In the genomic region with DNA sequence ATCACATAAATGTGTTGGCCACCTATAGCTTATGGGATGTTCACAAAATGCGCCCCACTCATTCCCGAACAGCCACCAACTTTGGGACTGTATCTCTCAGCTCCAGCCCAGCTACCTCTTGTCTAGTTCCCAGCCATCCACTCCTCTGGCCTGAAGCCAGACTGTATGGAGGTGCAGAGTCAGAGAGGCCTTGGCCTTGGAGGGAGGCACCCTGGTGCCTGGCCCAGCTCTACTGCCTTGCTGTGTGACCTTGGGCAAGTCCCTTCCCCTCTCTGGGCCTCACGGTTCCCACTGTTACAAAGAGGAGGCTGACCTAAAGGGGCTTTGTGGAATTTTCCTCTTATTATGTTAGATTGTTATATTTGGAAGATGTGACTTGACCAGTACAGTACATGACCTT, we compare ENCODE assay signal across 17 cellular contexts. TPM values are rescaled to one million over a fixed set of nuclear protein-coding genes. Genes with fewer than 3 reads are reported as not detected.
DNase-seq lines count a peak whose midpoint lies in the region; ATAC-seq and TF ChIP-seq lines count a peak whose summit lies in the region.
"Had no signal": no experiment of that assay in that cellular context is flagged by ENCODE, and none has a peak within 500 bp of the region (broad histone marks: within the 10 kb centered on the region; RNA-seq: fewer than 3 reads in every experiment).

No MANE protein-coding gene starts in this region.

- H3K27me3 Mint-ChIP-seq in stimulated activated naive CD8-positive, alpha-beta T cell treated with anti-CD3 and anti-CD28 coated beads, Interleukin-15, amount 100 ng/mL, for 72 hours: no peaks in the 10 kb centered on the region
- no peaks in the 10 kb centered on the region for H3K27me3 Mint-ChIP-seq in osteocyte (ENCODE audit: unreplicated experiment)

- intact Hi-C loops in sciatic nerve (cut with DNase I): no loop called here

- H3K9me3 Mint-ChIP-seq in stimulated activated naive CD8-positive, alpha-beta T cell treated with anti-CD3 and anti-CD28 coated beads, Interleukin-15, amount 100 ng/mL, for 72 hours: no peaks in the 10 kb centered on the region
- peaks cover 8% of the 10 kb centered on the region for H3K9me3 Mint-ChIP-seq in osteocyte (ENCODE audit: unreplicated experiment)
- H3K9me3 Mint-ChIP-seq: CD8-positive, alpha-beta memory T cell; IgD-negative memory B cell had no signal

- peak; percentile 4 for DNase-seq in stimulated activated naive CD8-positive, alpha-beta T cell treated with anti-CD3 and anti-CD28 coated beads, Interleukin-15, Interleukin-2, amounts not matched to agents 100 U/mL and 50 U/mL, for 24 hours
- no peak for DNase-seq in stimulated activated naive CD8-positive, alpha-beta T cell treated with anti-CD3 and anti-CD28 coated beads, Interleukin-15, amount 100 ng/mL, for 72 hours
- DNase-seq in ecto neural progenitor cell (ENCODE audit: low spot score) (peak; percentile 32), osteocyte (ENCODE audit: extremely low spot score, unreplicated experiment) (no peak), sciatic nerve (ENCODE audit: low spot score) (no peak)
- DNase-seq: ACHN; BE2C; C1 segment of cervical spinal cord; CD4-positive, CD25-positive, alpha-beta regulatory T cell; CD8-positive, alpha-beta memory T cell; COR-L47; DMS153; DMS79 treated with DMSO at 0.1 percent for 48 hours; GF-D8; H9 had no signal

- ATAC-seq in stimulated activated naive CD8-positive, alpha-beta T cell treated with anti-CD3 and anti-CD28 coated beads, Interleukin-15, Interleukin-2, amounts not matched to agents 100 U/mL and 50 U/mL, for 24 hours: no peak
- ATAC-seq in stimulated activated naive CD8-positive, alpha-beta T cell treated with anti-CD3 and anti-CD28 coated beads, Interleukin-15, amount 100 ng/mL, for 72 hours: no peak
- ATAC-seq in sciatic nerve: no peak
- no peak for ATAC-seq in GM19463 (IDR thresholded peaks at IDR 0.05; ENCODE audit: unreplicated experiment)

- no peak for TF ChIP-seq CTCF in osteocyte (IDR thresholded peaks at IDR 0.05)

- H3K36me3 Mint-ChIP-seq in osteocyte (ENCODE audit: unreplicated experiment): no peaks in the 10 kb centered on the region
- H3K36me3 Mint-ChIP-seq: CD4-positive, CD25-positive, alpha-beta regulatory T cell; CD8-positive, alpha-beta memory T cell; IgD-negative memory B cell had no signal

- no peak overlapping the region for H3K4me3 Mint-ChIP-seq in stimulated activated naive CD8-positive, alpha-beta T cell treated with anti-CD3 and anti-CD28 coated beads, Interleukin-15, amount 100 ng/mL, for 72 hours
- no peak overlapping the region for H3K4me3 Mint-ChIP-seq in osteocyte (ENCODE audit: unreplicated experiment)
- H3K4me3 Mint-ChIP-seq: CD4-positive, CD25-positive, alpha-beta regulatory T cell; CD8-positive, alpha-beta memory T cell; H9; IgD-negative memory B cell had no signal

- H3K27ac Mint-ChIP-seq in stimulated activated naive CD8-positive, alpha-beta T cell treated with anti-CD3 and anti-CD28 coated beads, Interleukin-15, amount 100 ng/mL, for 72 hours: no peak overlapping the region
- peak overlapping the region; percentile 28 for H3K27ac Mint-ChIP-seq in osteocyte (ENCODE audit: unreplicated experiment)
- H3K27ac Mint-ChIP-seq: CD4-positive, CD25-positive, alpha-beta regulatory T cell; H9; IgD-negative memory B cell had no signal

- no peaks in the 10 kb centered on the region for H3K4me1 Mint-ChIP-seq in stimulated activated naive CD8-positive, alpha-beta T cell treated with anti-CD3 and anti-CD28 coated beads, Interleukin-15, amount 100 ng/mL, for 72 hours
- H3K4me1 Mint-ChIP-seq in osteocyte (ENCODE audit: unreplicated experiment): peaks cover 27% of the 10 kb centered on the region
- H3K4me1 Mint-ChIP-seq: CD4-positive, CD25-positive, alpha-beta regulatory T cell; IgD-negative memory B cell had no signal

RNA-seq across cellular contexts. Expression of a gene that starts 13.9 kb away (rescaled TPM):
- 13.2 and 13.4 TPM in 2 replicates for total RNA-seq in osteocyte
- total RNA-seq in sciatic nerve: 15.3 TPM

Comparison
In these comparisons a context has a peak if more than half of its experiments do, and no peak if none do; other contexts are left out.
1. DNase-seq: peak in stimulated activated naive CD8-positive, alpha-beta T cell treated with anti-CD3 and anti-CD28 coated beads, Interleukin-15, Interleukin-2, amounts not matched to agents 100 U/mL and 50 U/mL, for 24 hours (single experiment) and ecto neural progenitor cell (single experiment); none in stimulated activated naive CD8-positive, alpha-beta T cell treated with anti-CD3 and anti-CD28 coated beads, Interleukin-15, amount 100 ng/mL, for 72 hours (0 of 2), osteocyte (single experiment) and sciatic nerve (single experiment).